Comparison of ENCODE assay signal across 32 cellular contexts in genomic region chr18:45149712-45150111, GRCh38.
"Had no signal": no experiment of that assay in that cellular context is flagged by ENCODE, and none has a peak within 500 bp of the region (broad histone marks: within the 10 kb centered on the region; RNA-seq: fewer than 3 reads in every experiment).

No MANE protein-coding gene starts in this region.

- H3K36me3 ChIP-seq: adrenal gland, brain microvascular endothelial cell, breast epithelium had no signal

- DNase-seq: activated B cell treated with CpG ODN at 0.5 μM for 24 hours; activated CD4-positive, alpha-beta memory T cell treated with anti-CD3 and anti-CD28 coated beads for 36 hours; activated CD4-positive, alpha-beta T cell treated with anti-CD3 and anti-CD28 coated beads for 4 hours; activated CD4-positive, alpha-beta T cell treated with anti-CD3 and anti-CD28 coated beads, Interleukin-2, amount 10 ng/mL, durations not matched to agents 24 days and 14 days; activated CD4-positive, alpha-beta T cell treated with anti-CD3 and anti-CD28 coated beads, Interleukin-2, amount 50 U/mL, for 1 hour; activated CD4-positive, alpha-beta T cell treated with anti-CD3 and anti-CD28 coated beads, Interleukin-2, amount 50 U/mL, for 4 hours; activated CD4-positive, CD25-positive, alpha-beta regulatory T cell treated with anti-CD3 and anti-CD28 coated beads, Interleukin-2, amount 50 U/mL, for 72 hours; activated CD8-positive, alpha-beta memory T cell treated with anti-CD3 and anti-CD28 coated beads, Interleukin-2, amount 50 U/mL, for 4 hours; activated CD8-positive, alpha-beta T cell treated with anti-CD3 and anti-CD28 coated beads for 36 hours; activated effector memory CD4-positive, alpha-beta T cell treated with anti-CD3 and anti-CD28 coated beads, Interleukin-2, amount 50 U/mL, for 16 hours; activated gamma-delta T cell treated with Interleukin-2 at 50 U/mL for 16 hours; activated naive CD4-positive, alpha-beta T cell; activated naive CD4-positive, alpha-beta T cell treated with anti-CD3 and anti-CD28 coated beads for 36 hours; activated naive CD4-positive, alpha-beta T cell treated with anti-CD3 and anti-CD28 coated beads, Interleukin-2, amount 50 U/mL, for 16 hours; activated naive CD8-positive, alpha-beta T cell treated with anti-CD3 and anti-CD28 coated beads for 36 hours; activated T-cell treated with anti-CD3 and anti-CD28 coated beads for 4 hours; activated T-cell treated with anti-CD3 and anti-CD28 coated beads, Interleukin-2, amount 50 U/mL, for 1 hour; activated T-cell treated with anti-CD3 and anti-CD28 coated beads, Interleukin-2, amount 50 U/mL, for 4 hours; activated T-cell treated with anti-CD3 and anti-CD28 coated beads, Interleukin-2, amount 50 U/mL, for 72 hours; adrenal gland; amniotic stem cell; aorta; body of pancreas; brain microvascular endothelial cell; central memory CD4-positive, alpha-beta T cell; T-cell; T-helper 2 cell; T-helper 9 cell had no signal

- H3K4me3 ChIP-seq: adrenal gland, body of pancreas, breast epithelium had no signal

- H3K27me3 ChIP-seq: adrenal gland, body of pancreas, brain microvascular endothelial cell, breast epithelium had no signal

- H3K9me3 ChIP-seq: adrenal gland, body of pancreas, breast epithelium had no signal

- H3K27ac ChIP-seq: adrenal gland, body of pancreas, brain microvascular endothelial cell, breast epithelium, VCaP had no signal

- ATAC-seq: activated CD8-positive, alpha-beta T cell treated with anti-CD3 and anti-CD28 coated beads for 36 hours; activated naive CD4-positive, alpha-beta T cell treated with anti-CD3 and anti-CD28 coated beads, Interleukin-2, amount 50 U/mL, for 72 hours; activated T-cell treated with anti-CD3 and anti-CD28 coated beads, Interleukin-2, amount 50 U/mL, for 4 hours; activated T-cell treated with anti-CD3 and anti-CD28 coated beads, Interleukin-2, amount 50 U/mL, for 72 hours; activated T-helper 17 cell treated with anti-CD3 and anti-CD28 coated beads, Interleukin-2, amount 50 U/mL, for 72 hours; body of pancreas; T-cell had no signal

- H3K4me1 ChIP-seq: adrenal gland, body of pancreas, breast epithelium had no signal
